1 cellular context compared by ENCODE assay signal in the genomic region with DNA sequence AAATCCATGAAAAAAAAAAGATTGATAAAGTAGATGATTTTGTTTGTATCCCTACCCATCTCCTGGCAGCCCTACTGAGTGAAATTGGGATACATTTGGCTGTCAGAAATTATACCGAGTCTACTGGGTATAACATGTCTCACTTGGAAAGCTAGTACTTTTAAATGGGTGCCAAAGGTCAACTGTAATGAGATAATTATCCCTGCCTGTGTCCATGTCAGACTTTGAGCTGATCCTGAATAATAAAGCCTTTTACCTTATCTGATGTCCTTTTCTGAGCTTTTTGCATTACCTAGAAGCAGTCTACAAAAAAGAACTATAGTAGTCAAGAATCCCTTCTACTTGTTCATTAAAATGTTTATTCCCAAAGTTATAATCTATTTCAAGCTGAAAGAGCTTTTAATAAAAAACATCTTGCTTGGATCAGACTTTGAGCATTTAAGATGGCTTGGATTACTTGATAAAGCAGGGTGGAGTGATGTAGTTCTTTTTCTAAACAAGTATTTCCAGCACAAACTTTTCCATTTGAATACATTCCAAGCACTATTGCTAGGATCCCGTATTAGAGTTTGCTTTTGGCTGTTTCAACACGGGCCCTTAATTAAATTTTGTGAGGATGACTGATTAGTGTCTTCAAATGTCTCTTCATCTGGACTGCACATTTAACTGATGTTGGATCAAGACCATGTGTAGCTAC.
TF ChIP-seq lines count a peak whose summit lies in the region.

No MANE protein-coding gene starts in this region.

TF ChIP-seq in HepG2, 621 proteins besides CTCF, POLR2A, EP300 and RAD21 (continued from another document):
- TF ChIP-seq, protein P1, sequence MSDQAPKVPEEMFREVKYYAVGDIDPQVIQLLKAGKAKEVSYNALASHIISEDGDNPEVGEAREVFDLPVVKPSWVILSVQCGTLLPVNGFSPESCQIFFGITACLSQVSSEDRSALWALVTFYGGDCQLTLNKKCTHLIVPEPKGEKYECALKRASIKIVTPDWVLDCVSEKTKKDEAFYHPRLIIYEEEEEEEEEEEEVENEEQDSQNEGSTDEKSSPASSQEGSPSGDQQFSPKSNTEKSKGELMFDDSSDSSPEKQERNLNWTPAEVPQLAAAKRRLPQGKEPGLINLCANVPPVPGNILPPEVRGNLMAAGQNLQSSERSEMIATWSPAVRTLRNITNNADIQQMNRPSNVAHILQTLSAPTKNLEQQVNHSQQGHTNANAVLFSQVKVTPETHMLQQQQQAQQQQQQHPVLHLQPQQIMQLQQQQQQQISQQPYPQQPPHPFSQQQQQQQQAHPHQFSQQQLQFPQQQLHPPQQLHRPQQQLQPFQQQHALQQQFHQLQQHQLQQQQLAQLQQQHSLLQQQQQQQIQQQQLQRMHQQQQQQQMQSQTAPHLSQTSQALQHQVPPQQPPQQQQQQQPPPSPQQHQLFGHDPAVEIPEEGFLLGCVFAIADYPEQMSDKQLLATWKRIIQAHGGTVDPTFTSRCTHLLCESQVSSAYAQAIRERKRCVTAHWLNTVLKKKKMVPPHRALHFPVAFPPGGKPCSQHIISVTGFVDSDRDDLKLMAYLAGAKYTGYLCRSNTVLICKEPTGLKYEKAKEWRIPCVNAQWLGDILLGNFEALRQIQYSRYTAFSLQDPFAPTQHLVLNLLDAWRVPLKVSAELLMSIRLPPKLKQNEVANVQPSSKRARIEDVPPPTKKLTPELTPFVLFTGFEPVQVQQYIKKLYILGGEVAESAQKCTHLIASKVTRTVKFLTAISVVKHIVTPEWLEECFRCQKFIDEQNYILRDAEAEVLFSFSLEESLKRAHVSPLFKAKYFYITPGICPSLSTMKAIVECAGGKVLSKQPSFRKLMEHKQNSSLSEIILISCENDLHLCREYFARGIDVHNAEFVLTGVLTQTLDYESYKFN (CRISPR knock-in tag; conservative IDR thresholded peaks at IDR 0.05): 0 out of 2 replicates have a peak, but pooled peaks have one; percentile 25
- TF ChIP-seq MATR3 (CRISPR knock-in tag; IDR thresholded peaks at IDR 0.05) (no peak), DNMT3B (CRISPR knock-in tag; conservative IDR thresholded peaks at IDR 0.05) (no peak)
TF ChIP-seq in HepG2: peak in this region for 7.
